In genomic region chr18:31498450-31499156, GRCh38 we compare ENCODE assay signal across 8 cellular contexts.
A peak's percentile ranks its signal among the peaks of the same experiment; 100 is the strongest.
DNase-seq lines count a peak whose midpoint lies in the region; ATAC-seq, FAIRE-seq and TF ChIP-seq lines count a peak whose summit lies in the region.

No MANE protein-coding gene starts in this region.

- TF ChIP-seq CTCF in MM.1S (IDR thresholded peaks at IDR 0.05; ENCODE audit: low read length): no peak
- TF ChIP-seq CTCF in nephron (IDR thresholded peaks at IDR 0.05; ENCODE audit: unreplicated experiment in 3 of 3): no peak

- H3K9me2 ChIP-seq in MM.1S (replicated peaks; ENCODE audit: insufficient read depth, low read length): no peaks in the 10 kb centered on the region

- H3K36me3 Mint-ChIP-seq in nephron (ENCODE audit: low read depth): no peaks in the 10 kb centered on the region

- peak; percentile 24 for ATAC-seq in GM21447 (IDR thresholded peaks at IDR 0.05; ENCODE audit: unreplicated experiment)

- H3K4me2 ChIP-seq in BLaER1: peak overlapping the region; percentile 75
- peak overlapping the region; percentile 84 for H3K4me2 ChIP-seq in MM.1S (ENCODE audit: low read depth, low read length)

- H3K27me3 ChIP-seq in BLaER1 (peaks cover 16% of the 10 kb centered on the region), MM.1S (replicated peaks; ENCODE audit: insufficient read depth, low read length) (no peaks in the 10 kb centered on the region)
- peaks cover 10% of the 10 kb centered on the region for H3K27me3 ChIP-seq in effector memory CD4-positive, alpha-beta T cell (replicated peaks; ENCODE audit: control insufficient read depth, insufficient read depth, low read length, poor library complexity, severe bottlenecking)

- no peak for FAIRE-seq in H54 (lab: Jason Lieb, UNC)

- peak overlapping the region; percentile 73 for H3K4me3 ChIP-seq in BLaER1
- H3K4me3 ChIP-seq in MM.1S (ENCODE audit: low read length): peak overlapping the region; percentile 93
- H3K4me3 ChIP-seq in effector memory CD4-positive, alpha-beta T cell (ENCODE audit: insufficient read depth, low read depth, low read length, poor library complexity, severe bottlenecking): peak overlapping the region; percentile 25

- H3K4me3 Mint-ChIP-seq in nephron: peak overlapping the region; percentile 91 to 97 (median 97)

- no peak for TF ChIP-seq POLR2A in H54 (IDR thresholded peaks at IDR 0.05; ENCODE audit: low read depth, low read length)

- peaks cover 7% of the 10 kb centered on the region for H3K4me1 Mint-ChIP-seq in nephron

- H3K36me3 ChIP-seq in BLaER1 (no peaks in the 10 kb centered on the region), MM.1S (replicated peaks; ENCODE audit: insufficient read depth, low read length) (no peaks in the 10 kb centered on the region)
- no peaks in the 10 kb centered on the region for H3K36me3 ChIP-seq in effector memory CD4-positive, alpha-beta T cell (ENCODE audit: control insufficient read depth, insufficient read depth, low read length)

- peaks cover 18% of the 10 kb centered on the region for H3K27me3 Mint-ChIP-seq in nephron (ENCODE audit: low read depth)

- H3K27ac ChIP-seq in BLaER1 (peak overlapping the region; percentile 49; the same call in 1 of the 2 replicates), MM.1S (ENCODE audit: low read length) (peak overlapping the region; percentile 48; the same call in 1 of the 2 replicates)
- H3K27ac ChIP-seq in effector memory CD4-positive, alpha-beta T cell (ENCODE audit: insufficient read depth, low read length, poor library complexity, severe bottlenecking): no peak overlapping the region

- H4K20me1 ChIP-seq in BLaER1 (no peaks in the 10 kb centered on the region), MM.1S (ENCODE audit: insufficient read depth, low read length) (no peaks in the 10 kb centered on the region)

- H3K4me1 ChIP-seq in BLaER1 (peaks cover 12% of the 10 kb centered on the region; the same call in 1 of the 2 replicates), MM.1S (ENCODE audit: low read length) (peaks cover 12% of the 10 kb centered on the region; the same call in 1 of the 2 replicates)
- H3K4me1 ChIP-seq in effector memory CD4-positive, alpha-beta T cell (ENCODE audit: control insufficient read depth, insufficient read depth, low read length, poor library complexity, severe bottlenecking): no peaks in the 10 kb centered on the region

- H3F3A ChIP-seq in MM.1S (ENCODE audit: insufficient read depth, low read length): peaks cover 20% of the 10 kb centered on the region

- H2AFZ ChIP-seq in MM.1S (ENCODE audit: low read length): peak overlapping the region; percentile 92

- H3K27ac Mint-ChIP-seq in nephron: peak overlapping the region; percentile 80 to 94 (median 93)

- no peaks in the 10 kb centered on the region for H3K9me3 Mint-ChIP-seq in nephron

- H3K9ac ChIP-seq in BLaER1 (peak overlapping the region; percentile 74), MM.1S (ENCODE audit: low read length) (peak overlapping the region; percentile 84)

- DNase-seq in MM.1S (no peak), H54 (ENCODE audit: insufficient read length, low spot score) (no peak), SHP77 treated with DMSO at 0.1 percent for 48 hours (lab: John Stamatoyannopoulos, UW) (no peak)
- DNase-seq in effector memory CD4-positive, alpha-beta T cell: no peak
- DNase-seq in stimulated activated naive CD4-positive, alpha-beta T cell (lab: John Stamatoyannopoulos, UW): no peak

- peaks cover 32% of the 10 kb centered on the region for H3K79me2 ChIP-seq in MM.1S (ENCODE audit: low read length)

- H3K9me3 ChIP-seq in BLaER1 (peaks cover 12% of the 10 kb centered on the region; the same call in 1 of the 2 replicates), MM.1S (replicated peaks; ENCODE audit: insufficient read depth, low read length) (no peaks in the 10 kb centered on the region)
- H3K9me3 ChIP-seq in effector memory CD4-positive, alpha-beta T cell (ENCODE audit: control insufficient read depth, low read length): no peaks in the 10 kb centered on the region

Comparison
In these comparisons a context has a peak if more than half of its experiments do, and no peak if none do; other contexts are left out.
1. H3K4me3 ChIP-seq: peak in every context shown above with its lines; median percentile 93 in MM.1S; 73 in BLaER1; 25 in effector memory CD4-positive, alpha-beta T cell.